ENCODE assay signal across 9 cellular contexts in the genomic region with DNA sequence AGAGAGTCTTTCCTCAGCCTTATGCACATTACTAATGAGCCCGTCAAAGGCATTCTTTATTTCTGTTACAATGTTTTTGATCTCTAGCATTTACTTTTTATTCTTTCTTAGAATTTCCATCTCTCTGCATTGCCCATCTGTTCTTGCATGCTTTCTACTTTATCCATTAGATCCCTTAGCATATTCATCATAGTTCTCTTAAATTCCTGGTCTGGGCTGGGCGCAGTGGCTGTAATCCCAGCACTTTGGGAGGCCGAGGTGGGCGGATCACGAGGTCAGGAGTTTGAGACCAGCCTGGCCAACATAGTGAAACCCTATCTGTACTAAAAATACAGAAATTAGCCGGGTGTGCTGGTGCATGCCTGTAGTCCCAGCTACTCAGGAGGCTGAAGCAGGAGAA. TPM values are rescaled to one million over a fixed set of nuclear protein-coding genes. Genes with fewer than 3 reads are reported as not detected.
DNase-seq lines count a peak whose midpoint lies in the region; ATAC-seq, FAIRE-seq and TF ChIP-seq lines count a peak whose summit lies in the region.
"Not testable (repeated sequence)": the region's sequence is repeated elsewhere in the genome, so short reads cannot be mapped to it uniquely, and the experiment has no call there.
"Had no signal": no experiment of that assay in that cellular context is flagged by ENCODE, and none has a peak within 500 bp of the region (broad histone marks: within the 10 kb centered on the region; RNA-seq: fewer than 3 reads in every experiment).

No MANE protein-coding gene starts in this region.

- not testable (repeated sequence) for H2AK5ac ChIP-seq in trophoblast cell (ENCODE audit: low read length)

- not testable (repeated sequence) for TF ChIP-seq POLR2A in GM12878 (IDR thresholded peaks at IDR 0.05; ENCODE audit: low read depth, low read length)

- TF ChIP-seq RAD21 in GM12878 (IDR thresholded peaks at IDR 0.05; ENCODE audit: insufficient read depth, low read depth, low read length), result not testable (repeated sequence)

- H2BK120ac ChIP-seq in trophoblast cell (ENCODE audit: insufficient read depth, low read length, poor library complexity), result not testable (repeated sequence)

- SMC1A ChIA-PET in GM12878 (lab: Charles Lee; ENCODE audit: uncharacterized antibody, unreplicated experiment), result interaction anchor here (1.2 to 7.5 kb wide), 4 partner anchors 12 to 52 kb away, joined by 5 to 98 read pairs (median 20); no protein-coding TSS in a partner anchor

- H3K14ac ChIP-seq in trophoblast cell (ENCODE audit: low read length), result not testable (repeated sequence)

- RAD21 ChIA-PET in GM12878 (lab: Charles Lee; ENCODE audit: unreplicated experiment), result interaction anchor here (0.7 to 4.1 kb wide), 4 partner anchors 14 to 381 kb away, joined by 4 to 42 read pairs (median 22); no protein-coding TSS in a partner anchor

- not testable (repeated sequence) for H3K36me3 ChIP-seq in OCI-LY3 (replicated peaks; ENCODE audit: low read depth, low read length); GM12878 (ENCODE audit: control insufficient read depth in 2 of 2, insufficient read depth in 2 of 2, low read length in 1 of 2); trophoblast cell (ENCODE audit: control insufficient read depth in 1 of 2, insufficient read depth in 2 of 2, low read length in 2 of 2)

- H3K4me3 Mint-ChIP-seq in memory B cell, result peak overlapping the region; percentile 21
- peak overlapping the region; percentile 24 for H3K4me3 Mint-ChIP-seq in stimulated activated memory B cell treated with anti-CD40 and anti-IgM and Interleukin-4, amounts not matched to agents 10 μg/mL and 1 μg/mL and 100 μg/mL, for 72 hours

- not testable (repeated sequence) for H3K9me3 Mint-ChIP-seq in memory B cell; stimulated activated memory B cell treated with anti-CD40 and anti-IgM and Interleukin-4, amounts not matched to agents 10 μg/mL and 1 μg/mL and 100 μg/mL, for 72 hours

- not testable (repeated sequence) for H4K12ac ChIP-seq in trophoblast cell (ENCODE audit: low read depth, low read length)

- H2BK5ac ChIP-seq in trophoblast cell (ENCODE audit: low read depth, low read length, poor library complexity), result not testable (repeated sequence)

- not testable (repeated sequence) for H3K23ac ChIP-seq in trophoblast cell (ENCODE audit: low read length)

- H3K27me3 ChIP-seq in OCI-LY3 (ENCODE audit: low read depth, low read length); GM12878 (replicated peaks in 1 of 2; ENCODE audit: control insufficient read depth in 2 of 2, insufficient read depth in 2 of 2, low read length in 1 of 2); trophoblast cell (ENCODE audit: insufficient read depth, low read length): not testable (repeated sequence)

- H4K8ac ChIP-seq in trophoblast cell (ENCODE audit: low read depth, low read length), result not testable (repeated sequence)

- DNase-seq in GM12864 (ENCODE audit: low read depth); GM12878 (ENCODE audit: low read depth, low spot score); memory B cell (ENCODE audit: low spot score in 2 of 2): not testable (repeated sequence)
- DNase-seq in trophoblast cell, result peak; percentile 14 to 61

- intact Hi-C loops in GM12878 (cut with micrococcal nuclease; ENCODE audit: unreplicated experiment), result not testable (repeated sequence)

- peaks cover 45% of the 10 kb centered on the region for H3K4me1 ChIP-seq in OCI-LY3 (ENCODE audit: low read length)
- peaks cover 30% of the 10 kb centered on the region for H3K4me1 ChIP-seq in GM12878 (ENCODE audit: control insufficient read depth, insufficient read depth, low read length)
- not testable (repeated sequence) for H3K4me1 ChIP-seq in trophoblast cell (ENCODE audit: control insufficient read depth in 1 of 2, insufficient read depth in 2 of 2, low read length in 2 of 2)

- H4K20me1 ChIP-seq in OCI-LY3 (ENCODE audit: insufficient read depth, low read length); GM12878 (ENCODE audit: control insufficient read depth, insufficient read depth): not testable (repeated sequence)

- CTCF ChIA-PET in GM12878 (lab: Yijun Ruan, JAX), result interaction anchor here (1.1 kb wide), 1 partner anchor 9 kb away, joined by 4 read pairs; no protein-coding TSS in a partner anchor

- H2BK12ac ChIP-seq in trophoblast cell (ENCODE audit: low read length), result not testable (repeated sequence)

- not testable (repeated sequence) for TF ChIP-seq EP300 in GM12878 (IDR thresholded peaks at IDR 0.05; ENCODE audit: borderline replicate concordance in 1 of 2, control insufficient read depth in 1 of 2, low read depth in 2 of 2, low read length in 2 of 2)

- in situ Hi-C loops in GM12878 (cut with MboI), result loop anchor here (5.0 to 25.0 kb wide), 2 partner anchors 37 to 1267 kb away; a partner anchor contains a TSS

- H3K9me3 ChIP-seq in OCI-LY3 (ENCODE audit: insufficient read depth, low read length); trophoblast cell (ENCODE audit: insufficient read depth, low read depth, low read length): not testable (repeated sequence)
- H3K9me3 ChIP-seq in GM12878 (replicated peaks; ENCODE audit: control insufficient read depth, insufficient read depth, low read length), result peaks cover 10% of the 10 kb centered on the region; the same call in 2 of the 3 replicates

- not testable (repeated sequence) for FAIRE-seq in GM12878 (lab: Jason Lieb, UNC)

- H3K4me3 ChIP-seq in GM12864 (ENCODE audit: low read depth, low read length), result peak overlapping the region; percentile 27; the same call in 1 of the 2 replicates
- not testable (repeated sequence) for H3K4me3 ChIP-seq in OCI-LY3 (ENCODE audit: low read length); trophoblast cell (ENCODE audit: low read depth, low read length)
- H3K4me3 ChIP-seq in GM12878, result peak overlapping the region; percentile 37; the same call in 1 of the 2 replicates

- H4K91ac ChIP-seq in trophoblast cell (ENCODE audit: low read depth, low read length), result not testable (repeated sequence)

- peaks cover 36% of the 10 kb centered on the region for H3K4me1 Mint-ChIP-seq in memory B cell
- peaks cover 67% of the 10 kb centered on the region for H3K4me1 Mint-ChIP-seq in stimulated activated memory B cell treated with anti-CD40 and anti-IgM and Interleukin-4, amounts not matched to agents 10 μg/mL and 1 μg/mL and 100 μg/mL, for 72 hours

- ATAC-seq in GM12878; memory B cell (ENCODE audit: low read depth); stimulated activated memory B cell treated with anti-CD40 and anti-IgM and Interleukin-4, amounts not matched to agents 10 μg/mL and 1 μg/mL and 100 μg/mL, for 72 hours: not testable (repeated sequence)

- H2AFZ ChIP-seq in OCI-LY3 (ENCODE audit: low read depth, low read length); GM12878 (ENCODE audit: control insufficient read depth, low read depth, low read length); trophoblast cell (ENCODE audit: insufficient read depth, low read length, poor library complexity): not testable (repeated sequence)

- peak overlapping the region; percentile 58 for H3K27ac Mint-ChIP-seq in memory B cell
- peak overlapping the region; percentile 96 for H3K27ac Mint-ChIP-seq in stimulated activated memory B cell treated with anti-CD40 and anti-IgM and Interleukin-4, amounts not matched to agents 10 μg/mL and 1 μg/mL and 100 μg/mL, for 72 hours

- H3K79me1 ChIP-seq in trophoblast cell (ENCODE audit: low read length), result not testable (repeated sequence)

- not testable (repeated sequence) for H3K27ac ChIP-seq in OCI-LY3 (ENCODE audit: low read length); trophoblast cell (ENCODE audit: low read depth, low read length)
- H3K27ac ChIP-seq in GM12878 (ENCODE audit: control insufficient read depth, insufficient read depth), result peak overlapping the region; percentile 92

- not testable (repeated sequence) for BruUV-seq in GM12878 (replicated peaks; lab: Mats Ljungman, UMichigan)

- WGBS in GM12878 (ENCODE audit: insufficient coverage, insufficient replicate concordance, low lambda C conversion rate, missing lambda C conversion rate), result 12% methylated on average over 6 of the region's 6 CpGs
- WGBS in trophoblast cell (ENCODE audit: extremely low coverage, insufficient coverage, insufficient read length), result no CpG with 5 or more reads among the region's 6 CpGs

- H3K4ac ChIP-seq in trophoblast cell (ENCODE audit: low read depth, low read length), result not testable (repeated sequence)

- not testable (repeated sequence) for H3K27me3 Mint-ChIP-seq in memory B cell; stimulated activated memory B cell treated with anti-CD40 and anti-IgM and Interleukin-4, amounts not matched to agents 10 μg/mL and 1 μg/mL and 100 μg/mL, for 72 hours

- H3K4me2 ChIP-seq in OCI-LY3 (ENCODE audit: low read length) (peak overlapping the region; percentile 73), GM12878 (ENCODE audit: control insufficient read depth, insufficient read depth) (peak overlapping the region; percentile 87)
- not testable (repeated sequence) for H3K4me2 ChIP-seq in trophoblast cell (ENCODE audit: low read length)

- not testable (repeated sequence) for TF ChIP-seq CTCF in GM12864 (IDR thresholded peaks at IDR 0.05; ENCODE audit: low read depth, low read length, missing control alignments); OCI-LY3 (IDR thresholded peaks at IDR 0.05; ENCODE audit: low read depth, low read length); GM12878 (IDR thresholded peaks at IDR 0.05 in 2 of 3, conservative IDR thresholded peaks at IDR 0.05 in 1 of 3; ENCODE audit: control insufficient read depth in 2 of 3, extremely low read depth in 1 of 3, insufficient read depth in 1 of 3, low read depth in 3 of 3, low read length in 3 of 3)

- H3K36me3 Mint-ChIP-seq in memory B cell, result peaks cover 11% of the 10 kb centered on the region
- not testable (repeated sequence) for H3K36me3 Mint-ChIP-seq in stimulated activated memory B cell treated with anti-CD40 and anti-IgM and Interleukin-4, amounts not matched to agents 10 μg/mL and 1 μg/mL and 100 μg/mL, for 72 hours

- not testable (repeated sequence) for H3K9ac ChIP-seq in OCI-LY3 (ENCODE audit: low read length); trophoblast cell (ENCODE audit: low read length)
- peak overlapping the region; percentile 75; the same call in 1 of the 2 replicates for H3K9ac ChIP-seq in GM12878 (ENCODE audit: control insufficient read depth, insufficient read depth, low read length)

- H3K18ac ChIP-seq in trophoblast cell (ENCODE audit: low read length), result not testable (repeated sequence)

- not testable (repeated sequence) for H3K79me2 ChIP-seq in OCI-LY3 (ENCODE audit: low read length); trophoblast cell (ENCODE audit: control insufficient read depth, insufficient read depth, low read length, poor library complexity)
- H3K79me2 ChIP-seq in GM12878 (ENCODE audit: control insufficient read depth, insufficient read depth, low read length), result peaks cover 10% of the 10 kb centered on the region

- POLR2A ChIA-PET in GM12878 (lab: Charles Lee), result interaction anchor here (0.6 to 1.2 kb wide), 3 partner anchors 9 to 133 kb away, joined by 3 read pairs; no protein-coding TSS in a partner anchor

RNA-seq across cellular contexts. Expression of a gene that starts 39.3 kb away (rescaled TPM):
- 199 and 207 TPM in 2 replicates for total RNA-seq in GM12878 (2013; cell fraction: nucleolus; rRNA removed)
- total RNA-seq in GM12878 (2014; rRNA removed), result 166 and 179 TPM in 2 replicates
- total RNA-seq in GM12878 (2014; rRNA removed; fragmentation: Illumina TruSeq; extraction: Trizol), result 128 and 131 TPM in 2 replicates
- 71.2 and 78.9 TPM in 2 replicates for total RNA-seq in GM12878 (2021)
- polyA plus RNA-seq in GM12878 (2011; ENCODE audit: low read depth), result 32.5 TPM
- 162 and 175 TPM in 2 replicates for polyA plus RNA-seq in GM12878 (2011; rRNA removed)
- polyA plus RNA-seq in GM12878 (2011; cell fraction: cytosol; rRNA removed), result 103 and 115 TPM in 2 replicates
- 65.6 and 69.8 TPM in 2 replicates for polyA plus RNA-seq in GM12878 (2011; cell fraction: nucleus; rRNA removed)
- polyA plus RNA-seq in GM12878 (2012), result 47.6 and 57.5 TPM in 2 replicates
- 118 and 150 TPM in 2 replicates for polyA plus RNA-seq in GM12878 (2014; fragmentation: Illumina TruSeq; extraction: Trizol)
- 100 to 1,000 TPM in 1 of 2 experiments, 10 to 100 TPM in 1; 98.1 to 111 TPM for polyA plus RNA-seq in GM12878 (2014; fragmentation: Nextera tagmentation; extraction: Ambion mirVana)
- polyA plus RNA-seq in GM12878 (2014; rRNA removed), result 142 and 169 TPM in 2 replicates
- polyA plus RNA-seq in GM12878 (2016; fragmentation: Nextera tagmentation; extraction: Ambion mirVana), result 100 to 1,000 TPM; 171 to 173 TPM
- polyA minus RNA-seq in GM12878 (2011; rRNA and poly(A)+ RNA removed), result 130 and 193 TPM in 2 replicates
- 54.8 and 59.5 TPM in 2 replicates for polyA minus RNA-seq in GM12878 (2011; cell fraction: cytosol; rRNA and poly(A)+ RNA removed)
- 57.8 and 77.6 TPM in 2 replicates for polyA minus RNA-seq in GM12878 (2011; cell fraction: nucleus; rRNA and poly(A)+ RNA removed)
- polyA plus RNA-seq in trophoblast cell (2013), result 102 and 110 TPM in 2 replicates

RNA-seq across cellular contexts. Expression of a gene that starts 49.2 kb away (rescaled TPM):
- 254 and 257 TPM in 2 replicates for total RNA-seq in GM12878 (2013; cell fraction: nucleolus; rRNA removed)
- total RNA-seq in GM12878 (2014; rRNA removed), result 181 and 223 TPM in 2 replicates
- total RNA-seq in GM12878 (2014; rRNA removed; fragmentation: Illumina TruSeq; extraction: Trizol), result 358 and 373 TPM in 2 replicates
- total RNA-seq in GM12878 (2021), result 183 and 212 TPM in 2 replicates
- 147 TPM for polyA plus RNA-seq in GM12878 (2011; ENCODE audit: low read depth)
- polyA plus RNA-seq in GM12878 (2011; rRNA removed), result 375 and 596 TPM in 2 replicates
- polyA plus RNA-seq in GM12878 (2011; cell fraction: cytosol; rRNA removed), result 165 and 194 TPM in 2 replicates
- 92.5 and 111 TPM in 2 replicates for polyA plus RNA-seq in GM12878 (2011; cell fraction: nucleus; rRNA removed)
- 152 and 177 TPM in 2 replicates for polyA plus RNA-seq in GM12878 (2012)
- polyA plus RNA-seq in GM12878 (2014; fragmentation: Illumina TruSeq; extraction: Trizol), result 374 and 510 TPM in 2 replicates
- polyA plus RNA-seq in GM12878 (2014; fragmentation: Nextera tagmentation; extraction: Ambion mirVana), result 100 to 1,000 TPM; 536 to 570 TPM
- polyA plus RNA-seq in GM12878 (2014; rRNA removed), result 224 and 283 TPM in 2 replicates
- 100 to 1,000 TPM; 190 to 192 TPM for polyA plus RNA-seq in GM12878 (2016; fragmentation: Nextera tagmentation; extraction: Ambion mirVana)
- polyA minus RNA-seq in GM12878 (2011; rRNA and poly(A)+ RNA removed), result 130 and 161 TPM in 2 replicates
- 40.8 and 46.6 TPM in 2 replicates for polyA minus RNA-seq in GM12878 (2011; cell fraction: cytosol; rRNA and poly(A)+ RNA removed)
- polyA minus RNA-seq in GM12878 (2011; cell fraction: nucleus; rRNA and poly(A)+ RNA removed), result 73.5 and 89.2 TPM in 2 replicates
- polyA plus RNA-seq in trophoblast cell (2013), result 0.07 TPM in 1 of 2 replicates, not detected in the other
- total RNA-seq: A172, A673, Caco-2 had no signal
